22 cellular contexts compared by ENCODE assay signal in genomic region chr16:17245727-17246576, GRCh38.
"Had no signal": no experiment of that assay in that cellular context is flagged by ENCODE, and none has a peak within 500 bp of the region (broad histone marks: within the 10 kb centered on the region; RNA-seq: fewer than 3 reads in every experiment).

No MANE protein-coding gene starts in this region.

- H3K36me3 ChIP-seq: cardiac muscle cell, lower lobe of right lung, tibial artery had no signal

- H3K27ac ChIP-seq: body of pancreas, cardiac muscle cell, lower lobe of right lung, spleen, tibial artery had no signal

- H3K27me3 Mint-ChIP-seq: activated naive CD4-positive, alpha-beta T cell treated with anti-CD3 and anti-CD28 coated beads, Interleukin-2, amount 50 U/mL, for 24 hours; naive thymus-derived CD4-positive, alpha-beta T cell; progenitor cell of endocrine pancreas; stimulated activated naive CD8-positive, alpha-beta T cell treated with anti-CD3 and anti-CD28 coated beads, Interleukin-15, amount 100 ng/mL, for 72 hours had no signal

- H3K27me3 ChIP-seq: body of pancreas, cardiac muscle cell, spleen, tibial artery had no signal

- FAIRE-seq: endometrium, keratinocyte, TTC549 had no signal

- H3K9me3 ChIP-seq: body of pancreas, lower lobe of right lung, spleen, tibial artery had no signal

- H3K9me3 Mint-ChIP-seq: activated naive CD4-positive, alpha-beta T cell treated with anti-CD3 and anti-CD28 coated beads, Interleukin-2, amount 50 U/mL, for 24 hours; naive thymus-derived CD4-positive, alpha-beta T cell; T-helper 2 cell treated with Interferon-gamma antibody and Interleukin-4, amounts not matched to agents 5 μg/mL and 100 μg/mL, for 36 hours had no signal

- DNase-seq: activated CD4-positive, alpha-beta T cell treated with anti-CD3 and anti-CD28 coated beads for 1 hour; activated CD4-positive, alpha-beta T cell treated with anti-CD3 and anti-CD28 coated beads, Interleukin-2, amount 50 U/mL, for 1 hour; activated CD8-positive, alpha-beta T cell treated with anti-CD3 and anti-CD28 coated beads, Interleukin-2, amount 10 ng/mL, durations not matched to agents 7 days and 5 days; activated gamma-delta T cell treated with Interleukin-2 at 50 U/mL for 16 hours; activated T-cell treated with anti-CD3 and anti-CD28 coated beads, Interleukin-2, amount 50 U/mL, for 1 hour; erythroblast; foreskin fibroblast; left colon; lower lobe of right lung; naive thymus-derived CD4-positive, alpha-beta T cell; spleen; stimulated activated CD4-positive, alpha-beta T cell treated with anti-CD3 and anti-CD28 coated beads, Interleukin-4, amount 100 ng/mL, for 24 hours; stimulated activated naive CD8-positive, alpha-beta T cell treated with anti-CD3 and anti-CD28 coated beads, Interleukin-15, amount 100 ng/mL, for 72 hours; tibial artery had no signal

- H3K4me1 ChIP-seq: lower lobe of right lung, tibial artery had no signal

- H3K27ac Mint-ChIP-seq: activated naive CD4-positive, alpha-beta T cell treated with anti-CD3 and anti-CD28 coated beads, Interleukin-2, amount 50 U/mL, for 24 hours; progenitor cell of endocrine pancreas; stimulated activated naive CD8-positive, alpha-beta T cell treated with anti-CD3 and anti-CD28 coated beads, Interleukin-15, amount 100 ng/mL, for 72 hours; T-helper 2 cell treated with Interferon-gamma antibody and Interleukin-4, amounts not matched to agents 5 μg/mL and 100 μg/mL, for 36 hours had no signal

- H3K4me3 ChIP-seq: body of pancreas, cardiac muscle cell, lower lobe of right lung, spleen, tibial artery had no signal

- ATAC-seq: activated CD8-positive, alpha-beta T cell treated with anti-CD3 and anti-CD28 coated beads, Interleukin-2, amount 10 ng/mL, durations not matched to agents 7 days and 5 days; body of pancreas; left colon; lower lobe of right lung; naive thymus-derived CD4-positive, alpha-beta T cell; stimulated activated naive CD8-positive, alpha-beta T cell treated with anti-CD3 and anti-CD28 coated beads, Interleukin-15, amount 100 ng/mL, for 72 hours had no signal

- H3K4me3 Mint-ChIP-seq: activated CD8-positive, alpha-beta T cell treated with anti-CD3 and anti-CD28 coated beads, Interleukin-2, amount 10 ng/mL, durations not matched to agents 7 days and 5 days; activated naive CD4-positive, alpha-beta T cell treated with anti-CD3 and anti-CD28 coated beads, Interleukin-2, amount 50 U/mL, for 24 hours; naive thymus-derived CD4-positive, alpha-beta T cell; stimulated activated naive CD8-positive, alpha-beta T cell treated with anti-CD3 and anti-CD28 coated beads, Interleukin-15, amount 100 ng/mL, for 72 hours; T-helper 2 cell treated with Interferon-gamma antibody and Interleukin-4, amounts not matched to agents 5 μg/mL and 100 μg/mL, for 36 hours had no signal
